In the genomic region with DNA sequence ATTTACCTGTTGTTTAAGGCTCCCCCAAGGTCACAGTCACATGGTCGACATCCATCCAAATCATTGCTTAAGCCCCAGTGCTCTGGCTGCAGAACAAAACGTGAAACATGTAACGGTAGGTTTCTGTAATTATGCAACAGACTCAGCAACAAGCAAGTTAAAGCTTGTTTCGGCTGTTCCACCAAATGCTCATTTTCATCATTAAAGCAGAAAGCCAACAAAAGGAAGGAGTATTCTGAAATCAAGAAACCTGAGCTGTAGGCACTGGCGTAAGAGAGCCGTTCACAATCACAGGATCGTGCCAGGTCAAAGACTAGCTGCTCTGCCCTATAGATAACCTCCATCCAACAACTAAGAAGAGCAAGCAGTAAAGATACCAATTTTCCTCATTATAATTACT, we compare ENCODE assay signal across 12 cellular contexts. TPM values are rescaled to one million over a fixed set of nuclear protein-coding genes. Genes with fewer than 3 reads are reported as not detected.
A peak's percentile ranks its signal among the peaks of the same experiment; 100 is the strongest.
DNase-seq lines count a peak whose midpoint lies in the region; TF ChIP-seq lines count a peak whose summit lies in the region.
"Had no signal": no experiment of that assay in that cellular context is flagged by ENCODE, and none has a peak within 500 bp of the region (broad histone marks: within the 10 kb centered on the region; RNA-seq: fewer than 3 reads in every experiment).

No MANE protein-coding gene starts in this region.

- H3K36me3 Mint-ChIP-seq in osteocyte (ENCODE audit: unreplicated experiment) = peaks cover 69% of the 10 kb centered on the region
- H3K36me3 Mint-ChIP-seq: activated naive CD4-positive, alpha-beta T cell treated with anti-CD3 and anti-CD28 coated beads, Interleukin-2, amount 50 U/mL, for 24 hours had no signal

- H3K4me3 ChIP-seq in A673 (ENCODE audit: low read depth, low read length, poor library complexity, severe bottlenecking) (no peak overlapping the region), adrenal gland (no peak overlapping the region), fibroblast of pulmonary artery (replicated peaks; ENCODE audit: low read depth, low read length) (no peak overlapping the region), testis (no peak overlapping the region)
- H3K4me3 ChIP-seq: neural progenitor cell had no signal

- peak overlapping the region; percentile 6 for H3K27ac Mint-ChIP-seq in osteocyte (ENCODE audit: unreplicated experiment)
- H3K27ac Mint-ChIP-seq: activated naive CD4-positive, alpha-beta T cell treated with anti-CD3 and anti-CD28 coated beads, Interleukin-2, amount 50 U/mL, for 24 hours; neural progenitor cell had no signal

- H3K4me1 Mint-ChIP-seq in osteocyte (ENCODE audit: unreplicated experiment) = peaks cover 30% of the 10 kb centered on the region
- H3K4me1 Mint-ChIP-seq: activated naive CD4-positive, alpha-beta T cell treated with anti-CD3 and anti-CD28 coated beads, Interleukin-2, amount 50 U/mL, for 24 hours had no signal

- H3K27me3 ChIP-seq in A673 (replicated peaks; ENCODE audit: insufficient read depth, low read depth, low read length, poor library complexity) (no peaks in the 10 kb centered on the region), adrenal gland (no peaks in the 10 kb centered on the region), testis (no peaks in the 10 kb centered on the region)
- H3K27me3 ChIP-seq: neural progenitor cell had no signal

- no TSS peak for BruUV-seq in A673 (replicated peaks; lab: Mats Ljungman, UMichigan)

- H3K9me3 ChIP-seq in A673 (ENCODE audit: low read depth, low read length, poor library complexity, severe bottlenecking) (no peaks in the 10 kb centered on the region), adrenal gland (replicated peaks in 1 of 3) (no peaks in the 10 kb centered on the region), testis (no peaks in the 10 kb centered on the region)

- H3K36me3 ChIP-seq in A673 (ENCODE audit: insufficient read depth, low read length, poor library complexity, severe bottlenecking) (peaks cover 68% of the 10 kb centered on the region), adrenal gland (replicated peaks in 1 of 2) (peaks cover 0 to 8% of the 10 kb centered on the region in 2 donors), testis (ENCODE audit: low read depth, missing control alignments) (no peaks in the 10 kb centered on the region)

- TF ChIP-seq CTCF in A673 (conservative IDR thresholded peaks at IDR 0.05; ENCODE audit: low read depth, low read length) (no peak), adrenal gland (IDR thresholded peaks at IDR 0.05) (no peak), fibroblast of pulmonary artery (IDR thresholded peaks at IDR 0.05; ENCODE audit: low read length, missing control alignments) (no peak), osteocyte (IDR thresholded peaks at IDR 0.05) (no peak), testis (IDR thresholded peaks at IDR 0.05) (no peak)

- no peaks in the 10 kb centered on the region for H3K27me3 Mint-ChIP-seq in osteocyte (ENCODE audit: unreplicated experiment)

- intact Hi-C loops in A673 (cut with micrococcal nuclease; ENCODE audit: unreplicated experiment) = no loop called here
- intact Hi-C loops in adrenal gland (cut with DNase I) = no loop called here
- intact Hi-C loops in testis (cut with DNase I; ENCODE audit: low total_unique reads) = no loop called here

- no peak for TF ChIP-seq POLR2A in adrenal gland (IDR thresholded peaks at IDR 0.05)
- TF ChIP-seq POLR2A in testis (IDR thresholded peaks at IDR 0.05) = no peak

- CTCF ChIA-PET in A673 (lab: Charles Lee) = no interaction called here

- POLR2A ChIA-PET in A673 (lab: Charles Lee; ENCODE audit: low non-redundant PET) = no interaction called here

- DNase-seq in A673 (ENCODE audit: low spot score) = no peak
- no peak for DNase-seq in adrenal gland
- peak; percentile 69 for DNase-seq in fibroblast of pulmonary artery (ENCODE audit: low read depth)
- DNase-seq in osteocyte (ENCODE audit: extremely low spot score, unreplicated experiment) = no peak
- no peak for DNase-seq in NCI-H510A (lab: John Stamatoyannopoulos, UW)
- DNase-seq in SW 1271 (lab: John Stamatoyannopoulos, UW) = no peak
- DNase-seq in testis = no peak
- no peak for DNase-seq in NCI-H187 (lab: John Stamatoyannopoulos, UW)
- DNase-seq: Calu3 had no signal

- 74 to 90% (median 84%) methylated on average over 7 of the region's 7 CpGs for WGBS in adrenal gland, 4 donors
- 70 to 74% methylated on average over 7 of the region's 7 CpGs for WGBS in testis, 2 donors

- no peak overlapping the region for H3K4me3 Mint-ChIP-seq in osteocyte (ENCODE audit: unreplicated experiment)
- H3K4me3 Mint-ChIP-seq: activated naive CD4-positive, alpha-beta T cell treated with anti-CD3 and anti-CD28 coated beads, Interleukin-2, amount 50 U/mL, for 24 hours; neural progenitor cell had no signal

- H3K9me3 Mint-ChIP-seq in osteocyte (ENCODE audit: unreplicated experiment) = no peaks in the 10 kb centered on the region
- H3K9me3 Mint-ChIP-seq: activated naive CD4-positive, alpha-beta T cell treated with anti-CD3 and anti-CD28 coated beads, Interleukin-2, amount 50 U/mL, for 24 hours; neural progenitor cell had no signal

- H3K4me1 ChIP-seq in A673 (ENCODE audit: insufficient read depth, low read length, poor library complexity, severe bottlenecking) (peaks cover 24% of the 10 kb centered on the region), adrenal gland (replicated peaks in 1 of 2) (peaks cover 0 to 9% of the 10 kb centered on the region in 2 donors), testis (peaks cover 9% of the 10 kb centered on the region)
- H3K4me1 ChIP-seq: neural progenitor cell had no signal

- H3K27ac ChIP-seq in A673 (ENCODE audit: low read depth, low read length, poor library complexity, severe bottlenecking) = peak overlapping the region; percentile 78
- H3K27ac ChIP-seq in adrenal gland = peak overlapping the region in 4 of 5 donors; percentile 9 to 76 (median 42)
- H3K27ac ChIP-seq in testis = peak overlapping the region in 1 of 2 donors; percentile 51
- H3K27ac ChIP-seq: neural progenitor cell, VCaP had no signal

RNA-seq across cellular contexts. Expression of a gene that starts 30.0 kb away (rescaled TPM):
- total RNA-seq in A673 (2021) (162 and 169 TPM in 2 replicates), adrenal gland (100 to 1,000 TPM in 1 of 8 donors, 10 to 100 TPM in 7; 48.6 to 114 (median 85.6) TPM), osteocyte (952 and 1,014 TPM in 2 replicates), testis (10 to 100 TPM; 42.0 to 65.2 TPM)
- polyA plus RNA-seq in adrenal gland (100 to 1,000 TPM in 2 of 3 donors, 10 to 100 TPM in 1; 73.6 to 164 (median 144) TPM), testis (ENCODE audit: insufficient read depth, low read depth, low replicate concordance) (43.1 TPM)
